ENCODE assay signal across 19 cellular contexts in the genomic region with DNA sequence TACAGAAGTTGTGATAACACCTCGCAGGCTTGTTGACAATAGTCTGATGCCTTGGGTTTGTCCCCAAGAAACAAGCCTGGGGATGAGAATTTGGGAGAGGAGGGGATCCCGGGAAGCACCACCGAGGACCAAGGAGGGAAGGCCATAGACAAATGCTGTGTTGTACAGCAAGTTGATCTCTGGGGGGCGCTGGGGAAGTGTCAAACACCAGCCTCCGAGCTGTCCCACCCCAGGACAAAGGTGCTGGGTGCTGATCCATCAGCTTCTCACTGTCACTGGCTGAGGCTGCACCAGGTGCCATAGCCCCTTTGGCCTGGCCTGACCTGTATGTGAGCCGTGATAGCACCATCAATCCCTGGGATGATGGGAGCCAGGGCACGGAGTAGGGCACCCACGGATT.
DNase-seq lines count a peak whose midpoint lies in the region; ATAC-seq and TF ChIP-seq lines count a peak whose summit lies in the region.
"Had no signal": no experiment of that assay in that cellular context is flagged by ENCODE, and none has a peak within 500 bp of the region (broad histone marks: within the 10 kb centered on the region; RNA-seq: fewer than 3 reads in every experiment).

No MANE protein-coding gene starts in this region.

- TF ChIP-seq POLR2A in body of pancreas (IDR thresholded peaks at IDR 0.05) = no peak

- DNase-seq in H7 = peak; percentile 57
- no peak for DNase-seq in neuronal stem cell (ENCODE audit: low spot score)
- no peak for DNase-seq in activated naive CD4-positive, alpha-beta T cell (lab: John Stamatoyannopoulos, UW)
- DNase-seq in DMS79 treated with DMSO at 0.1 percent for 48 hours (lab: John Stamatoyannopoulos, UW) = no peak
- DNase-seq in body of pancreas = no peak
- DNase-seq: Caco-2; CD4-positive, CD25-positive, alpha-beta regulatory T cell; DMS53; MG63; NCI-H1092; NCI-H146; NCI-H2081; NCI-H524; OCI-M1; SJCRH30; SW 1271 had no signal

- H3K36me3 ChIP-seq in H7 (replicated peaks; ENCODE audit: control insufficient read depth, insufficient read depth, low read length) (no peaks in the 10 kb centered on the region), OCI-LY3 (replicated peaks; ENCODE audit: low read depth, low read length) (no peaks in the 10 kb centered on the region), neuronal stem cell (replicated peaks in 1 of 2; ENCODE audit: control insufficient read depth in 2 of 2, insufficient read depth in 2 of 2, low read length in 2 of 2) (no peaks in the 10 kb centered on the region), body of pancreas (replicated peaks in 1 of 2; ENCODE audit: insufficient read depth in 1 of 2, low read depth in 2 of 2) (no peaks in the 10 kb centered on the region)
- H3K36me3 ChIP-seq: MG63, SJCRH30 had no signal

- no peak overlapping the region for H2BK5ac ChIP-seq in neuronal stem cell (ENCODE audit: low read length)

- intact Hi-C loops in body of pancreas (cut with DNase I) = no loop called here

- H3K18ac ChIP-seq in neuronal stem cell (ENCODE audit: low read length) = peak overlapping the region; percentile 33

- no peak overlapping the region for H3K27ac ChIP-seq in OCI-LY3 (ENCODE audit: low read length)
- no peak overlapping the region for H3K27ac ChIP-seq in neuronal stem cell (replicated peaks; ENCODE audit: low read length)
- H3K27ac ChIP-seq in body of pancreas = no peak overlapping the region
- H3K27ac ChIP-seq: RWPE1, SJCRH30 had no signal

- H3K4me1 ChIP-seq in OCI-LY3 (ENCODE audit: low read length) = peaks cover 5% of the 10 kb centered on the region; the same call in 1 of the 2 replicates
- no peaks in the 10 kb centered on the region for H3K4me1 ChIP-seq in neuronal stem cell (ENCODE audit: control insufficient read depth in 2 of 2, insufficient read depth in 1 of 2, low read depth in 1 of 2, low read length in 2 of 2)
- no peaks in the 10 kb centered on the region for H3K4me1 ChIP-seq in body of pancreas
- H3K4me1 ChIP-seq: Caco-2, SJCRH30 had no signal

- H2BK12ac ChIP-seq in neuronal stem cell (ENCODE audit: low read length) = no peak overlapping the region

- H2AFZ ChIP-seq in OCI-LY3 (ENCODE audit: low read depth, low read length) (no peak overlapping the region), neuronal stem cell (ENCODE audit: low read length) (no peak overlapping the region)

- no peak overlapping the region for H3K4ac ChIP-seq in neuronal stem cell (ENCODE audit: low read length)

- H3K79me1 ChIP-seq in neuronal stem cell (ENCODE audit: low read depth, low read length) = no peaks in the 10 kb centered on the region

- WGBS in neuronal stem cell (ENCODE audit: extremely low coverage in 2 of 2, insufficient read length in 2 of 2, insufficient replicate concordance in 1 of 2), 2 donors = no CpG with 5 or more reads among the region's 8 CpGs
- WGBS in body of pancreas, 2 donors = 72 to 73% methylated on average over 4 to 8 of the region's 8 CpGs

- H3K4me2 ChIP-seq in OCI-LY3 (ENCODE audit: low read length) (no peak overlapping the region), neuronal stem cell (ENCODE audit: insufficient read depth, low read length, poor library complexity, severe bottlenecking) (no peak overlapping the region)

- no peak overlapping the region for H4K91ac ChIP-seq in neuronal stem cell (ENCODE audit: low read depth, low read length, poor library complexity)

- no peaks in the 10 kb centered on the region for H3K27me3 ChIP-seq in H7 (ENCODE audit: control insufficient read depth, insufficient read depth, low read length)
- H3K27me3 ChIP-seq in OCI-LY3 (ENCODE audit: low read depth, low read length) = 0 out of 2 replicates have a peak, but pooled peaks cover 15% of the 10 kb centered on the region
- H3K27me3 ChIP-seq in neuronal stem cell (ENCODE audit: control insufficient read depth in 3 of 3, insufficient read depth in 3 of 3, low read depth in 1 of 3, low read length in 3 of 3) = no peaks in the 10 kb centered on the region
- no peaks in the 10 kb centered on the region for H3K27me3 ChIP-seq in body of pancreas
- H3K27me3 ChIP-seq: MG63, SJCRH30 had no signal

- H3K14ac ChIP-seq in neuronal stem cell (ENCODE audit: low read length) = no peak overlapping the region

- H4K8ac ChIP-seq in neuronal stem cell (ENCODE audit: low read depth, low read length) = no peak overlapping the region

- no peak overlapping the region for H2BK120ac ChIP-seq in neuronal stem cell (ENCODE audit: low read depth, low read length)

- no peaks in the 10 kb centered on the region for H4K20me1 ChIP-seq in OCI-LY3 (ENCODE audit: insufficient read depth, low read length)

- H3K9me3 ChIP-seq in OCI-LY3 (ENCODE audit: insufficient read depth, low read length) (no peaks in the 10 kb centered on the region; the same call in 1 of the 2 replicates), neuronal stem cell (replicated peaks in 1 of 2; ENCODE audit: control insufficient read depth in 2 of 2, insufficient read depth in 1 of 2, low read depth in 1 of 2, low read length in 2 of 2) (peaks cover 0 to 2% of the 10 kb centered on the region in 2 donors), body of pancreas (no peaks in the 10 kb centered on the region)
- H3K9me3 ChIP-seq: Caco-2, MG63, SJCRH30 had no signal

- H2BK15ac ChIP-seq in neuronal stem cell (ENCODE audit: low read length) = no peak overlapping the region

- no peaks in the 10 kb centered on the region for H3K79me2 ChIP-seq in OCI-LY3 (ENCODE audit: low read length)

- no peak overlapping the region for H2AK5ac ChIP-seq in neuronal stem cell (ENCODE audit: low read depth, low read length)

- no peak overlapping the region for H3K4me3 ChIP-seq in H7 (ENCODE audit: insufficient read depth, low read depth, low read length)
- H3K4me3 ChIP-seq in OCI-LY3 (ENCODE audit: low read length) = no peak overlapping the region
- H3K4me3 ChIP-seq in neuronal stem cell (ENCODE audit: low read length in 2 of 2) = peak overlapping the region in 1 of 2 donors; percentile 45
- H3K4me3 ChIP-seq in body of pancreas = no peak overlapping the region
- H3K4me3 ChIP-seq: MG63, SJCRH30 had no signal

- no peak for ATAC-seq in body of pancreas

- no peak overlapping the region for H3K23ac ChIP-seq in neuronal stem cell (ENCODE audit: low read depth, low read length, poor library complexity)

- H3K9ac ChIP-seq in OCI-LY3 (ENCODE audit: low read length) (no peak overlapping the region), neuronal stem cell (ENCODE audit: low read depth, low read length, poor library complexity) (no peak overlapping the region)

- peak; percentile 32; the same call in 1 of the 3 replicates for TF ChIP-seq CTCF in GM12872 (IDR thresholded peaks at IDR 0.05; ENCODE audit: insufficient read depth, low read depth, low read length)
- TF ChIP-seq CTCF in OCI-LY3 (IDR thresholded peaks at IDR 0.05; ENCODE audit: low read depth, low read length) = peak; percentile 46
- TF ChIP-seq CTCF in body of pancreas (IDR thresholded peaks at IDR 0.05) = no peak

Comparison
In these comparisons a context has a peak if more than half of its experiments do, and no peak if none do; other contexts are left out.
1. CTCF ChIP-seq: peak in GM12872 (single experiment) and OCI-LY3 (single experiment); none in body of pancreas (0 of 7).